In the genomic region with DNA sequence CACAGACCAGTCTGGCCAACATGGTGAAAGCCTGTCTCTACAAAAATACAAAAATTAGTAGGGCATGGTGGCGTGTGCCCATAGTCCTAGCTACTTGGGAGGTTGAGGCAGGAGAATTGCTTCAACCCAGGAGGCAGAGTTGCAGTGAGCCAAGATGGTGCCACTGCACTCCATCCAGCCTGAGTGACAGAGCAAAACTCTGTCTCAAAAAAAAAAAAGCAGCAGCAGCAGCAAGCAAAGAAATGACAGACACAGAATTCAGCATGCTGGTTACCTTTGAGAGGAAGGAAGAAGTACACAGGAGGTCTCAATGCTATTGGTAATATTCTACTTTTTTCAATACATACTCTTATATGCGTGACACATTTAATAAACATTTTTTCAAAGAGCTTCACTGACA, we compare ENCODE assay signal across 20 cellular contexts.
DNase-seq lines count a peak whose midpoint lies in the region; ATAC-seq, FAIRE-seq and TF ChIP-seq lines count a peak whose summit lies in the region.
"Had no signal": no experiment of that assay in that cellular context is flagged by ENCODE, and none has a peak within 500 bp of the region (broad histone marks: within the 10 kb centered on the region; RNA-seq: fewer than 3 reads in every experiment).

No MANE protein-coding gene starts in this region.

- SMC1A ChIA-PET in GM12878 (lab: Charles Lee; ENCODE audit: uncharacterized antibody, unreplicated experiment): interaction anchor here (2.0 to 2.1 kb wide), 2 partner anchors 10 to 126 kb away, joined by 7 to 9 read pairs; no protein-coding TSS in a partner anchor

- H2BK12ac ChIP-seq in H9 (ENCODE audit: insufficient read length, low read depth, low read length): no peak overlapping the region

- H3K18ac ChIP-seq in H9 (ENCODE audit: insufficient read length, low read depth, low read length): no peak overlapping the region

- no peak overlapping the region for H3K56ac ChIP-seq in H9 (ENCODE audit: insufficient read length, low read depth, low read length)

- TF ChIP-seq POLR2A in GM12878 (IDR thresholded peaks at IDR 0.05; ENCODE audit: low read depth, low read length): no peak

- H2BK15ac ChIP-seq in H9 (ENCODE audit: low read depth, low read length): no peak overlapping the region

- H3K27me3 Mint-ChIP-seq in natural killer cell treated with Interleukin-12 subunit alpha and Interleukin-12 subunit beta and Interleukin-15 and Interleukin-18, amount 100 ng/mL, for 72 hours: no peaks in the 10 kb centered on the region
- H3K27me3 Mint-ChIP-seq in natural killer cell (ENCODE audit: low read depth in 2 of 2): no peaks in the 10 kb centered on the region
- peaks cover 0 to 7% (median 0%) of the 10 kb centered on the region in 5 donors for H3K27me3 Mint-ChIP-seq in naive thymus-derived CD4-positive, alpha-beta T cell
- peaks cover 13% of the 10 kb centered on the region for H3K27me3 Mint-ChIP-seq in H9 (ENCODE audit: low read depth)
- H3K27me3 Mint-ChIP-seq: B cell had no signal

- H3K4ac ChIP-seq in H9 (ENCODE audit: low read depth, low read length): no peak overlapping the region

- H3K23me2 ChIP-seq in H9 (ENCODE audit: insufficient read length, low read depth, low read length, poor library complexity, severe bottlenecking): no peaks in the 10 kb centered on the region

- no peak for FAIRE-seq in GM12878 (lab: Jason Lieb, UNC)
- FAIRE-seq: GM19239 had no signal

- no peak overlapping the region for H3T11ph ChIP-seq in H9 (ENCODE audit: low read length)

- TF ChIP-seq EP300 in GM12878 (IDR thresholded peaks at IDR 0.05; ENCODE audit: borderline replicate concordance in 1 of 2, control insufficient read depth in 1 of 2, low read depth in 2 of 2, low read length in 2 of 2): no peak

- ATAC-seq in natural killer cell treated with Interleukin-12 subunit alpha and Interleukin-12 subunit beta and Interleukin-15 and Interleukin-18, amount 100 ng/mL, for 72 hours: no peak
- no peak for ATAC-seq in natural killer cell
- no peak for ATAC-seq in GM12878
- ATAC-seq in naive thymus-derived CD4-positive, alpha-beta T cell: no peak
- ATAC-seq: PC-3 had no signal

- H3K9me3 Mint-ChIP-seq in natural killer cell treated with Interleukin-12 subunit alpha and Interleukin-12 subunit beta and Interleukin-15 and Interleukin-18, amount 100 ng/mL, for 72 hours: peaks cover 4% of the 10 kb centered on the region
- H3K9me3 Mint-ChIP-seq in natural killer cell (no peaks in the 10 kb centered on the region), H9 (peaks cover 5 to 7% of the 10 kb centered on the region in 2 experiments; a peak in 3 of 5 replicates)
- peaks cover 2 to 16% (median 5%) of the 10 kb centered on the region in 11 donors for H3K9me3 Mint-ChIP-seq in naive thymus-derived CD4-positive, alpha-beta T cell

- peaks cover 16% of the 10 kb centered on the region for H3K36me3 Mint-ChIP-seq in natural killer cell treated with Interleukin-12 subunit alpha and Interleukin-12 subunit beta and Interleukin-15 and Interleukin-18, amount 100 ng/mL, for 72 hours
- H3K36me3 Mint-ChIP-seq in natural killer cell (peaks cover 9% of the 10 kb centered on the region), H9 (ENCODE audit: insufficient read depth in 1 of 3, low read depth in 3 of 3) (peaks cover 0 to 5% (median 1%) of the 10 kb centered on the region in 3 experiments; a peak in 3 of 7 replicates)
- peaks cover 13 to 35% (median 27%) of the 10 kb centered on the region in 5 donors for H3K36me3 Mint-ChIP-seq in naive thymus-derived CD4-positive, alpha-beta T cell

- H3K27ac Mint-ChIP-seq in natural killer cell treated with Interleukin-12 subunit alpha and Interleukin-12 subunit beta and Interleukin-15 and Interleukin-18, amount 100 ng/mL, for 72 hours: peak overlapping the region; percentile 24 to 73
- H3K27ac Mint-ChIP-seq in natural killer cell (no peak overlapping the region), H9 (no peak overlapping the region; a peak in 1 of 7 replicates)
- H3K27ac Mint-ChIP-seq in naive thymus-derived CD4-positive, alpha-beta T cell: peak overlapping the region in 3 of 9 donors; percentile 6 to 25 (median 6)

- H3K4me2 ChIP-seq in GM12878 (ENCODE audit: control insufficient read depth, insufficient read depth) (no peak overlapping the region), H9 (ENCODE audit: insufficient read depth, insufficient read length, low read length) (no peak overlapping the region)

- no peak overlapping the region for H3K23ac ChIP-seq in H9 (ENCODE audit: insufficient read length, low read depth, low read length)

- H3K27ac ChIP-seq in GM12878 (ENCODE audit: control insufficient read depth, insufficient read depth) (no peak overlapping the region), H9 (ENCODE audit: insufficient read length, low read depth, low read length) (no peak overlapping the region)
- no peak overlapping the region for H3K27ac ChIP-seq in naive thymus-derived CD4-positive, alpha-beta T cell (ENCODE audit: low read depth, low read length)
- H3K27ac ChIP-seq: GM23248 had no signal

- no peak overlapping the region for H3K14ac ChIP-seq in H9 (ENCODE audit: insufficient read depth, low read length)

- H3K9me3 ChIP-seq in GM12878 (replicated peaks; ENCODE audit: control insufficient read depth, insufficient read depth, low read length) (no peaks in the 10 kb centered on the region; the same call in 2 of the 3 replicates), H9 (ENCODE audit: control insufficient read depth, low read depth, low read length) (no peaks in the 10 kb centered on the region)
- no peaks in the 10 kb centered on the region for H3K9me3 ChIP-seq in naive thymus-derived CD4-positive, alpha-beta T cell (ENCODE audit: control insufficient read depth in 2 of 3, low read length in 3 of 3)

- no peak overlapping the region for H4K8ac ChIP-seq in H9 (replicated peaks; ENCODE audit: insufficient read length, low read depth, low read length)

- POLR2A ChIA-PET in GM12878 (lab: Charles Lee): no interaction called here
- POLR2A ChIA-PET in naive thymus-derived CD4-positive, alpha-beta T cell (lab: Charles Lee): interaction anchor here (0.6 to 3.7 kb wide), 3 partner anchors 10 to 29 kb away, joined by 3 to 30 read pairs (median 3); no protein-coding TSS in a partner anchor

- H3K4me3 Mint-ChIP-seq in natural killer cell treated with Interleukin-12 subunit alpha and Interleukin-12 subunit beta and Interleukin-15 and Interleukin-18, amount 100 ng/mL, for 72 hours: peak overlapping the region; percentile 76
- H3K4me3 Mint-ChIP-seq in natural killer cell: no peak overlapping the region
- peak overlapping the region in 6 of 10 donors; percentile 70 to 96 (median 90) for H3K4me3 Mint-ChIP-seq in naive thymus-derived CD4-positive, alpha-beta T cell
- H3K4me3 Mint-ChIP-seq in H9: no peak overlapping the region

- H3K4me3 ChIP-seq in GM12878: no peak overlapping the region
- H3K4me3 ChIP-seq in naive thymus-derived CD4-positive, alpha-beta T cell (ENCODE audit: low read length): no peak overlapping the region
- H3K4me3 ChIP-seq: GM23248 had no signal

- no peaks in the 10 kb centered on the region for H3K36me3 ChIP-seq in GM12878 (ENCODE audit: control insufficient read depth in 2 of 2, insufficient read depth in 2 of 2, low read length in 1 of 2)
- H3K36me3 ChIP-seq in naive thymus-derived CD4-positive, alpha-beta T cell (ENCODE audit: control insufficient read depth in 2 of 3, insufficient read depth in 3 of 3, low read length in 3 of 3): peaks cover 0 to 6% (median 0%) of the 10 kb centered on the region in 3 experiments

- peaks cover 17% of the 10 kb centered on the region for H3K79me2 ChIP-seq in GM12878 (ENCODE audit: control insufficient read depth, insufficient read depth, low read length)
- no peaks in the 10 kb centered on the region for H3K79me2 ChIP-seq in H9 (ENCODE audit: insufficient read depth, low read length)

- H4K5ac ChIP-seq in H9 (ENCODE audit: insufficient read length, low read depth, low read length): no peak overlapping the region

- DNase-seq in natural killer cell treated with Interleukin-12 subunit alpha and Interleukin-12 subunit beta and Interleukin-15 and Interleukin-18, amount 100 ng/mL, for 72 hours (ENCODE audit: low spot score): no peak
- DNase-seq in natural killer cell (no peak), GM12878 (ENCODE audit: low read depth, low spot score) (no peak), dedifferentiated amniotic fluid mesenchymal stem cell (ENCODE audit: extremely low spot score) (no peak), H9 (no peak), NAMALWA (ENCODE audit: low spot score) (no peak)
- DNase-seq in naive thymus-derived CD4-positive, alpha-beta T cell: no peak
- DNase-seq: DMS153, GM23248, HCEC 1CT, NCI-H1105 treated with DMSO at 0.1 percent for 48 hours, NCI-H1694, NCI-H2081 treated with DMSO at 0.1 percent for 48 hours, NCI-H510A, NCI-H748 treated with DMSO at 0.1 percent for 48 hours, PC-3, RPMI8226, SHP77 treated with DMSO at 0.1 percent for 48 hours had no signal

- TF ChIP-seq CTCF in natural killer cell (IDR thresholded peaks at IDR 0.05) (no peak), GM12878 (IDR thresholded peaks at IDR 0.05 in 2 of 3, conservative IDR thresholded peaks at IDR 0.05 in 1 of 3; ENCODE audit: control insufficient read depth in 2 of 3, extremely low read depth in 1 of 3, insufficient read depth in 1 of 3, low read depth in 3 of 3, low read length in 3 of 3) (no peak), H9 (conservative IDR thresholded peaks at IDR 0.05) (no peak)

- no peak overlapping the region for H2BK5ac ChIP-seq in H9 (ENCODE audit: insufficient read length, low read length)

- intact Hi-C loops in natural killer cell (cut with micrococcal nuclease): loop anchor here (5.0 kb wide), 1 partner anchor 34 kb away; no protein-coding TSS in a partner anchor
- intact Hi-C loops in GM12878 (cut with micrococcal nuclease; ENCODE audit: unreplicated experiment): loop anchor here (5.0 kb wide), 1 partner anchor 124 kb away; no protein-coding TSS in a partner anchor
- intact Hi-C loops in naive thymus-derived CD4-positive, alpha-beta T cell (cut with micrococcal nuclease): loop anchor here (10.0 kb wide), 3 partner anchors 384 to 586 kb away; a partner anchor contains a TSS

- RAD21 ChIA-PET in GM12878 (lab: Charles Lee; ENCODE audit: unreplicated experiment): interaction anchor here (2.3 kb wide), 1 partner anchor 11 kb away, joined by 7 read pairs; no protein-coding TSS in a partner anchor

- in situ Hi-C loops in GM12878 (cut with MboI): no loop called here

- H4K20me1 ChIP-seq in GM12878 (ENCODE audit: control insufficient read depth, insufficient read depth) (no peaks in the 10 kb centered on the region), H9 (ENCODE audit: control insufficient read depth, insufficient read depth, insufficient read length) (no peaks in the 10 kb centered on the region)

- H2BK20ac ChIP-seq in H9 (ENCODE audit: low read depth, low read length, poor library complexity, severe bottlenecking): no peak overlapping the region

- 95% methylated on average over 2 of the region's 2 CpGs for WGBS in GM12878 (ENCODE audit: insufficient coverage, insufficient replicate concordance, low lambda C conversion rate, missing lambda C conversion rate)
- no CpG with 5 or more reads among the region's 2 CpGs for WGBS in H9 (ENCODE audit: extremely low coverage, insufficient read length, low lambda C conversion rate)

- H3K4me1 ChIP-seq in GM12878 (ENCODE audit: control insufficient read depth, insufficient read depth, low read length) (peaks cover 3% of the 10 kb centered on the region; the same call in 1 of the 2 replicates), H9 (ENCODE audit: insufficient read depth, low read length) (0 out of 2 replicates have a peak, but pooled peaks cover 2% of the 10 kb centered on the region)
- peaks cover 11 to 20% of the 10 kb centered on the region in 2 donors for H3K4me1 ChIP-seq in naive thymus-derived CD4-positive, alpha-beta T cell (ENCODE audit: control insufficient read depth in 2 of 2, insufficient read depth in 2 of 2, low read length in 2 of 2)

- no peak overlapping the region for H4K91ac ChIP-seq in H9 (ENCODE audit: insufficient read length, low read depth, low read length)

- BruUV-seq in GM12878 (replicated peaks; lab: Mats Ljungman, UMichigan): no TSS peak

- TF ChIP-seq RAD21 in GM12878 (IDR thresholded peaks at IDR 0.05; ENCODE audit: insufficient read depth, low read depth, low read length): no peak

- H2AFZ ChIP-seq in GM12878 (ENCODE audit: control insufficient read depth, low read depth, low read length) (no peak overlapping the region), H9 (ENCODE audit: low read length) (no peak overlapping the region)
- H2AFZ ChIP-seq: GM23248 had no signal

- H3K27me3 ChIP-seq in GM12878 (replicated peaks in 1 of 2; ENCODE audit: control insufficient read depth in 2 of 2, insufficient read depth in 2 of 2, low read length in 1 of 2) (no peaks in the 10 kb centered on the region), H9 (ENCODE audit: insufficient read depth, low read length) (no peaks in the 10 kb centered on the region)
- H3K27me3 ChIP-seq in naive thymus-derived CD4-positive, alpha-beta T cell (ENCODE audit: control insufficient read depth in 2 of 2, insufficient read depth in 2 of 2, low read length in 2 of 2): no peaks in the 10 kb centered on the region

- no peak overlapping the region for H2BK120ac ChIP-seq in H9 (ENCODE audit: low read depth, low read length, poor library complexity, severe bottlenecking)

- no peak overlapping the region for H2AK5ac ChIP-seq in H9 (ENCODE audit: insufficient read length, low read length)

- H3K79me1 ChIP-seq in H9 (ENCODE audit: insufficient read depth, low read depth, low read length, poor library complexity, severe bottlenecking): no peaks in the 10 kb centered on the region

- CTCF ChIA-PET in GM12878 (lab: Yijun Ruan, JAX): no interaction called here
- CTCF ChIA-PET in naive thymus-derived CD4-positive, alpha-beta T cell (lab: Charles Lee): no interaction called here

- H3K4me1 Mint-ChIP-seq in natural killer cell treated with Interleukin-12 subunit alpha and Interleukin-12 subunit beta and Interleukin-15 and Interleukin-18, amount 100 ng/mL, for 72 hours (ENCODE audit: low read depth in 2 of 2): peaks cover 32 to 46% of the 10 kb centered on the region in 2 donors
- H3K4me1 Mint-ChIP-seq in natural killer cell (peaks cover 40 to 41% of the 10 kb centered on the region in 2 donors), H9 (peaks cover 15 to 16% of the 10 kb centered on the region in 2 experiments)
- peaks cover 32 to 56% (median 44%) of the 10 kb centered on the region in 7 donors for H3K4me1 Mint-ChIP-seq in naive thymus-derived CD4-positive, alpha-beta T cell

- H3K9ac ChIP-seq in GM12878 (ENCODE audit: control insufficient read depth, insufficient read depth, low read length) (no peak overlapping the region), H9 (ENCODE audit: extremely low read depth, insufficient read length, low read length) (no peak overlapping the region)
- H3K9ac ChIP-seq: GM23248 had no signal

Comparison
In these comparisons a context has a peak if more than half of its experiments do, and no peak if none do; other contexts are left out.
1. H3K27ac Mint-ChIP-seq: peak in natural killer cell treated with Interleukin-12 subunit alpha and Interleukin-12 subunit beta and Interleukin-15 and Interleukin-18, amount 100 ng/mL, for 72 hours (2 of 2); none in natural killer cell (0 of 2) and H9 (0 of 3).
2. H3K4me3 Mint-ChIP-seq: peak in natural killer cell treated with Interleukin-12 subunit alpha and Interleukin-12 subunit beta and Interleukin-15 and Interleukin-18, amount 100 ng/mL, for 72 hours (single experiment) and naive thymus-derived CD4-positive, alpha-beta T cell (6 of 10); none in natural killer cell (single experiment) and H9 (0 of 2).